In the genomic region with DNA sequence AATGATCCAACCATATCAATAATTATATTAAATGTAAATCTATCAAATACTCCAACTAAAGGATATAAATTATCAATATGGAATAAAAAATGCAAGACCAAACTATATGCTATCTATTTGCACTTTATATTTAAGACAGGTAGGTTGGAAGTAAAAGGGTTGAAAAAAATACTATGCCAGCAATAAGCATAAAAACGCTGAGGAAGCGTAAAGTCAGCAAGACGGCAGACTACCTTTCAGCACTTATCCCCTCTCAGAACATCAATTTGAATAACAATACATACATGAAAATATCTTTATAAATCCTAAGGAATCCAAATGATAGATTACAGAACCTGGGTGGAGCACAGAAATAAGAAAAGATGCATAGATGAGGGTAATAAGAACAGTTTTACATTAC, we compare ENCODE assay signal across 7 cellular contexts. TPM values are rescaled to one million over a fixed set of nuclear protein-coding genes. Genes with fewer than 3 reads are reported as not detected.
"Had no signal": no experiment of that assay in that cellular context is flagged by ENCODE, and none has a peak within 500 bp of the region (broad histone marks: within the 10 kb centered on the region; RNA-seq: fewer than 3 reads in every experiment).

No MANE protein-coding gene starts in this region.

- H3K27ac ChIP-seq: HL-60, KMS-11 had no signal

- H3K4me2 ChIP-seq: KMS-11 had no signal

- FAIRE-seq: HepG2, HTR-8/SVneo had no signal

- ATAC-seq: HepG2 had no signal

- H3K9ac ChIP-seq: KMS-11 had no signal

- DNase-seq: KBM-7, KG1 had no signal

RNA-seq across cellular contexts. Expression of a gene that starts 14.0 kb away (rescaled TPM):
- polyA plus RNA-seq: IgD-negative memory B cell had no signal
